11 cellular contexts compared by ENCODE assay signal in genomic region chr1:2310332-2311183, GRCh38.
DNase-seq lines count a peak whose midpoint lies in the region; ATAC-seq and TF ChIP-seq lines count a peak whose summit lies in the region.
"Had no signal": no experiment of that assay in that cellular context is flagged by ENCODE, and none has a peak within 500 bp of the region (broad histone marks: within the 10 kb centered on the region; RNA-seq: fewer than 3 reads in every experiment).

No MANE protein-coding gene starts in this region.

- no peaks in the 10 kb centered on the region for H3K9me3 ChIP-seq in tibial nerve
- H3K9me3 ChIP-seq: pancreas, SK-N-SH had no signal

- H3K27ac ChIP-seq in tibial nerve = peak overlapping the region; percentile 67 to 96 (median 90)
- H3K27ac ChIP-seq: pancreas had no signal

- no peak overlapping the region for H3K4me3 ChIP-seq in tibial nerve
- H3K4me3 ChIP-seq: pancreas had no signal

- TF ChIP-seq POLR2A in tibial nerve (IDR thresholded peaks at IDR 0.05) = no peak

- no peak for TF ChIP-seq EP300 in tibial nerve (IDR thresholded peaks at IDR 0.05)

- TF ChIP-seq CTCF in chondrocyte (IDR thresholded peaks at IDR 0.05) = no peak
- no peak for TF ChIP-seq CTCF in mesothelial cell of epicardium (IDR thresholded peaks at IDR 0.05; ENCODE audit: unreplicated experiment)
- TF ChIP-seq CTCF in tibial nerve (IDR thresholded peaks at IDR 0.05) = no peak

- WGBS in tibial nerve, 2 donors = 63 to 86% methylated on average over 6 to 10 of the region's 28 CpGs

- no peak for ATAC-seq in activated naive CD8-positive, alpha-beta T cell treated with anti-CD3 and anti-CD28 coated beads, Interleukin-2, amount 50 U/mL, for 24 hours
- no peak for ATAC-seq in GM18873 (IDR thresholded peaks at IDR 0.05; ENCODE audit: low FRiP score, unreplicated experiment)

- H3K27me3 Mint-ChIP-seq in activated naive CD8-positive, alpha-beta T cell = no peaks in the 10 kb centered on the region
- H3K27me3 Mint-ChIP-seq in activated naive CD8-positive, alpha-beta T cell treated with anti-CD3 and anti-CD28 coated beads, Interleukin-2, amount 50 U/mL, for 24 hours = no peaks in the 10 kb centered on the region
- H3K27me3 Mint-ChIP-seq in chondrocyte (ENCODE audit: low read depth) = no peaks in the 10 kb centered on the region
- H3K27me3 Mint-ChIP-seq in mesothelial cell of epicardium (ENCODE audit: low read depth) = no peaks in the 10 kb centered on the region

- H3K27ac Mint-ChIP-seq in activated naive CD8-positive, alpha-beta T cell = peak overlapping the region; percentile 46
- H3K27ac Mint-ChIP-seq in activated naive CD8-positive, alpha-beta T cell treated with anti-CD3 and anti-CD28 coated beads, Interleukin-2, amount 50 U/mL, for 24 hours = no peak overlapping the region
- H3K27ac Mint-ChIP-seq in chondrocyte (ENCODE audit: unreplicated experiment) = peak overlapping the region; percentile 81
- H3K27ac Mint-ChIP-seq in mesothelial cell of epicardium = peak overlapping the region; percentile 75

- no peaks in the 10 kb centered on the region for H3K9me3 Mint-ChIP-seq in activated naive CD8-positive, alpha-beta T cell (ENCODE audit: low read depth)
- H3K9me3 Mint-ChIP-seq in activated naive CD8-positive, alpha-beta T cell treated with anti-CD3 and anti-CD28 coated beads, Interleukin-2, amount 50 U/mL, for 24 hours = no peaks in the 10 kb centered on the region
- H3K9me3 Mint-ChIP-seq in chondrocyte (ENCODE audit: low read depth) = no peaks in the 10 kb centered on the region
- H3K9me3 Mint-ChIP-seq in mesothelial cell of epicardium = no peaks in the 10 kb centered on the region

- no peak for DNase-seq in activated naive CD8-positive, alpha-beta T cell treated with anti-CD3 and anti-CD28 coated beads, Interleukin-2, amount 50 U/mL, for 24 hours
- DNase-seq in chondrocyte (ENCODE audit: low spot score) (no peak), mesothelial cell of epicardium (ENCODE audit: low spot score in 2 of 2, unreplicated experiment in 2 of 2) (no peak), tibial nerve (ENCODE audit: low spot score in 2 of 2) (no peak), DMS 273 treated with DMSO at 0.1 percent for 48 hours (lab: John Stamatoyannopoulos, UW) (no peak)
- DNase-seq in activated CD4-positive, alpha-beta T cell treated with anti-CD3 and anti-CD28 coated beads for 48 hours = no peak
- DNase-seq: activated gamma-delta T cell, pancreas, SK-N-SH had no signal

- no peaks in the 10 kb centered on the region for H3K27me3 ChIP-seq in tibial nerve
- H3K27me3 ChIP-seq: pancreas had no signal

- no peak overlapping the region for H3K4me3 Mint-ChIP-seq in activated naive CD8-positive, alpha-beta T cell
- H3K4me3 Mint-ChIP-seq in activated naive CD8-positive, alpha-beta T cell treated with anti-CD3 and anti-CD28 coated beads, Interleukin-2, amount 50 U/mL, for 24 hours = no peak overlapping the region
- H3K4me3 Mint-ChIP-seq in chondrocyte (ENCODE audit: unreplicated experiment) (no peak overlapping the region), mesothelial cell of epicardium (no peak overlapping the region)

- H3K36me3 ChIP-seq in tibial nerve = peaks cover 3 to 43% (median 25%) of the 10 kb centered on the region in 3 donors

- H3K4me1 ChIP-seq in tibial nerve = peaks cover 11 to 58% (median 52%) of the 10 kb centered on the region in 4 donors
- H3K4me1 ChIP-seq: pancreas had no signal

- H3K36me3 Mint-ChIP-seq in activated naive CD8-positive, alpha-beta T cell = peaks cover 7% of the 10 kb centered on the region
- H3K36me3 Mint-ChIP-seq in activated naive CD8-positive, alpha-beta T cell treated with anti-CD3 and anti-CD28 coated beads, Interleukin-2, amount 50 U/mL, for 24 hours (ENCODE audit: low read depth) = peaks cover 13% of the 10 kb centered on the region
- H3K36me3 Mint-ChIP-seq in chondrocyte (ENCODE audit: low read depth) = peaks cover 13% of the 10 kb centered on the region
- H3K36me3 Mint-ChIP-seq in mesothelial cell of epicardium = peaks cover 19% of the 10 kb centered on the region

- H3K4me1 Mint-ChIP-seq in activated naive CD8-positive, alpha-beta T cell (ENCODE audit: low read depth) = peaks cover 10% of the 10 kb centered on the region
- H3K4me1 Mint-ChIP-seq in activated naive CD8-positive, alpha-beta T cell treated with anti-CD3 and anti-CD28 coated beads, Interleukin-2, amount 50 U/mL, for 24 hours = peaks cover 15% of the 10 kb centered on the region
- peaks cover 13% of the 10 kb centered on the region for H3K4me1 Mint-ChIP-seq in chondrocyte (ENCODE audit: low read depth)
- H3K4me1 Mint-ChIP-seq in mesothelial cell of epicardium = peaks cover 4% of the 10 kb centered on the region
